30 cellular contexts compared by ENCODE assay signal in the genomic region with DNA sequence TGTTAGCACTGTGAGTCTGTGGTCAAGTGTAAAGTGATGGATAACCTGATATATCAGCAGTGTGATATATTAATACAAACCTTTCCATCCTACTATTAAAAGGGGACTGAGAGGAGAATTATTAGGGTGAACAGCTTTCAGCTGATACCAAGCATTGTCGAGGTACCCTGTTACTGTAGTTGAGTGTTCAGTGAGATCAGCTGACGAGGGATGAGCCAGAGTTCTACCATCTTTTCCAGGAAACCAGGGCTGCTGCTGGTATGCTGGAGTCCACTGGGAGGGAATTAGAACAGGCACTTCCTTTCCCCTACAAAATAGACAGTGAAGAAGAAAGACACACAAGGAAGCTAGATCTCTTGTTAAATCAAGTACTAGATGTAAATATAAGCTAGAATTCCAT. TPM values are rescaled to one million over a fixed set of nuclear protein-coding genes. Genes with fewer than 3 reads are reported as not detected.
DNase-seq lines count a peak whose midpoint lies in the region; TF ChIP-seq lines count a peak whose summit lies in the region.
"Had no signal": no experiment of that assay in that cellular context is flagged by ENCODE, and none has a peak within 500 bp of the region (broad histone marks: within the 10 kb centered on the region; RNA-seq: fewer than 3 reads in every experiment).

No MANE protein-coding gene starts in this region.

- H3K36me3 Mint-ChIP-seq in activated CD4-positive, alpha-beta memory T cell treated with anti-CD3 and anti-CD28 coated beads for 36 hours: peaks cover 4% of the 10 kb centered on the region
- peaks cover 65% of the 10 kb centered on the region for H3K36me3 Mint-ChIP-seq in activated CD4-positive, alpha-beta memory T cell treated with anti-CD3 and anti-CD28 coated beads, Interleukin-2, amount 10 ng/mL, durations not matched to agents 7 days and 5 days (ENCODE audit: low read depth)
- H3K36me3 Mint-ChIP-seq in CD8-positive, alpha-beta memory T cell: peaks cover 0 to 10% (median 5%) of the 10 kb centered on the region in 3 donors
- peaks cover 8% of the 10 kb centered on the region for H3K36me3 Mint-ChIP-seq in activated naive CD8-positive, alpha-beta T cell treated with anti-CD3 and anti-CD28 coated beads for 36 hours

- H3K9me3 Mint-ChIP-seq in activated CD4-positive, alpha-beta memory T cell treated with anti-CD3 and anti-CD28 coated beads for 36 hours: no peaks in the 10 kb centered on the region
- H3K9me3 Mint-ChIP-seq in activated CD4-positive, alpha-beta memory T cell treated with anti-CD3 and anti-CD28 coated beads, Interleukin-2, amount 10 ng/mL, durations not matched to agents 7 days and 5 days: peaks cover 5% of the 10 kb centered on the region
- H3K9me3 Mint-ChIP-seq in CD8-positive, alpha-beta memory T cell: no peaks in the 10 kb centered on the region
- peaks cover 4% of the 10 kb centered on the region for H3K9me3 Mint-ChIP-seq in activated naive CD8-positive, alpha-beta T cell treated with anti-CD3 and anti-CD28 coated beads for 36 hours
- H3K9me3 Mint-ChIP-seq: CD4-positive, alpha-beta T cell; IgD-negative memory B cell had no signal

- H3K4me3 Mint-ChIP-seq in activated CD4-positive, alpha-beta memory T cell treated with anti-CD3 and anti-CD28 coated beads for 36 hours: no peak overlapping the region
- H3K4me3 Mint-ChIP-seq in activated CD4-positive, alpha-beta memory T cell treated with anti-CD3 and anti-CD28 coated beads, Interleukin-2, amount 10 ng/mL, durations not matched to agents 7 days and 5 days: no peak overlapping the region
- H3K4me3 Mint-ChIP-seq in CD8-positive, alpha-beta memory T cell: peak overlapping the region; percentile 55 to 98 (median 94)
- no peak overlapping the region for H3K4me3 Mint-ChIP-seq in activated naive CD8-positive, alpha-beta T cell treated with anti-CD3 and anti-CD28 coated beads for 36 hours
- H3K4me3 Mint-ChIP-seq: CD4-positive, alpha-beta T cell had no signal

- H3K4me1 ChIP-seq in CD8-positive, alpha-beta memory T cell (ENCODE audit: insufficient read depth, low read length): peaks cover 24% of the 10 kb centered on the region
- H3K4me1 ChIP-seq in mononuclear cell (ENCODE audit: insufficient read depth, low read length): peaks cover 60% of the 10 kb centered on the region
- H3K4me1 ChIP-seq in right atrium auricular region: no peaks in the 10 kb centered on the region
- H3K4me1 ChIP-seq: A549, SJCRH30, thyroid gland, vagina had no signal

- peaks cover 72% of the 10 kb centered on the region for H3K4me1 Mint-ChIP-seq in activated CD4-positive, alpha-beta memory T cell treated with anti-CD3 and anti-CD28 coated beads for 36 hours (ENCODE audit: low read depth)
- peaks cover 80% of the 10 kb centered on the region for H3K4me1 Mint-ChIP-seq in activated CD4-positive, alpha-beta memory T cell treated with anti-CD3 and anti-CD28 coated beads, Interleukin-2, amount 10 ng/mL, durations not matched to agents 7 days and 5 days
- peaks cover 55 to 91% (median 89%) of the 10 kb centered on the region in 3 donors for H3K4me1 Mint-ChIP-seq in CD8-positive, alpha-beta memory T cell
- peaks cover 52% of the 10 kb centered on the region for H3K4me1 Mint-ChIP-seq in activated naive CD8-positive, alpha-beta T cell treated with anti-CD3 and anti-CD28 coated beads for 36 hours

- POLR2A ChIA-PET in activated CD4-positive, alpha-beta memory T cell treated with anti-CD3 and anti-CD28 coated beads for 36 hours (lab: Charles Lee): interaction anchor here (0.5 kb wide), 1 partner anchor 815 kb away, joined by 3 read pairs; no protein-coding TSS in a partner anchor
- POLR2A ChIA-PET in activated CD4-positive, alpha-beta memory T cell treated with anti-CD3 and anti-CD28 coated beads, Interleukin-2, amount 10 ng/mL, durations not matched to agents 7 days and 5 days (lab: Charles Lee): interaction anchor here (1.5 to 1.6 kb wide), 2 partner anchors 65 to 67 kb away, joined by 3 to 4 read pairs; no protein-coding TSS in a partner anchor
- POLR2A ChIA-PET in CD8-positive, alpha-beta memory T cell (lab: Charles Lee): interaction anchor here (1.1 kb wide), 1 partner anchor 56 kb away, joined by 3 read pairs; no protein-coding TSS in a partner anchor
- POLR2A ChIA-PET in RWPE1 (lab: Yijun Ruan, JAX; ENCODE audit: low non-redundant PET): no interaction called here

- H3K27ac ChIP-seq in CD8-positive, alpha-beta memory T cell (ENCODE audit: low read depth, low read length): no peak overlapping the region
- H3K27ac ChIP-seq in right atrium auricular region: no peak overlapping the region
- H3K27ac ChIP-seq in RWPE1: no peak overlapping the region
- H3K27ac ChIP-seq: A549, SJCRH30, thyroid gland, vagina had no signal

- no peak for DNase-seq in activated CD4-positive, alpha-beta memory T cell treated with anti-CD3 and anti-CD28 coated beads for 36 hours
- no peak for DNase-seq in activated CD4-positive, alpha-beta memory T cell treated with anti-CD3 and anti-CD28 coated beads, Interleukin-2, amount 10 ng/mL, durations not matched to agents 7 days and 5 days
- DNase-seq in CD8-positive, alpha-beta memory T cell: no peak
- DNase-seq in activated naive CD8-positive, alpha-beta T cell treated with anti-CD3 and anti-CD28 coated beads for 36 hours: no peak
- DNase-seq in right atrium auricular region (ENCODE audit: low spot score): no peak
- DNase-seq in cerebellar cortex (ENCODE audit: low spot score): no peak
- DNase-seq in RWPE1 (ENCODE audit: low spot score): no peak
- DNase-seq: activated CD8-positive, alpha-beta memory T cell treated with anti-CD3 and anti-CD28 coated beads for 24 hours; CD4-positive, alpha-beta T cell; DMS153; glutamatergic neuron; mesendoderm; NCI-H1092; NCI-H1694 treated with DMSO at 0.1 percent for 48 hours; NCI-H446 treated with DMSO at 0.1 percent for 48 hours; SJCRH30; stimulated activated CD4-positive, alpha-beta T cell treated with anti-CD3 and anti-CD28 coated beads, Interleukin-1b, Interleukin-23, amount 100 ng/mL, for 48 hours; thyroid gland had no signal

- no peak for TF ChIP-seq CTCF in right atrium auricular region (IDR thresholded peaks at IDR 0.05)
- TF ChIP-seq CTCF in RWPE1 (conservative IDR thresholded peaks at IDR 0.05; ENCODE audit: low read depth): no peak

- intact Hi-C loops in activated CD4-positive, alpha-beta memory T cell treated with anti-CD3 and anti-CD28 coated beads for 36 hours (cut with micrococcal nuclease): no loop called here

- CTCF ChIA-PET in activated CD4-positive, alpha-beta memory T cell treated with anti-CD3 and anti-CD28 coated beads for 36 hours (lab: Charles Lee): interaction anchor here (2.6 kb wide), 1 partner anchor 20 kb away, joined by 13 read pairs; no protein-coding TSS in a partner anchor
- CTCF ChIA-PET in activated CD4-positive, alpha-beta memory T cell treated with anti-CD3 and anti-CD28 coated beads, Interleukin-2, amount 10 ng/mL, durations not matched to agents 7 days and 5 days (lab: Charles Lee): interaction anchor here (1.2 to 1.4 kb wide), 2 partner anchors 172 to 183 kb away, joined by 3 read pairs; no protein-coding TSS in a partner anchor
- CTCF ChIA-PET in CD8-positive, alpha-beta memory T cell (lab: Charles Lee): interaction anchor here (1.2 kb wide), 1 partner anchor 19 kb away, joined by 3 read pairs; no protein-coding TSS in a partner anchor
- CTCF ChIA-PET in RWPE1 (lab: Yijun Ruan, JAX): interaction anchor here (0.6 to 0.9 kb wide), 3 partner anchors 12 to 481 kb away, joined by 3 to 4 read pairs (median 3); no protein-coding TSS in a partner anchor

- no peaks in the 10 kb centered on the region for H3K9me3 ChIP-seq in CD8-positive, alpha-beta memory T cell (ENCODE audit: low read length)
- H3K9me3 ChIP-seq in mononuclear cell (ENCODE audit: low read depth, low read length): no peaks in the 10 kb centered on the region
- no peaks in the 10 kb centered on the region for H3K9me3 ChIP-seq in right atrium auricular region
- H3K9me3 ChIP-seq: A549, SJCRH30, thyroid gland, vagina had no signal

- H3K27me3 ChIP-seq in CD8-positive, alpha-beta memory T cell (ENCODE audit: insufficient read depth, low read length, poor library complexity, severe bottlenecking): no peaks in the 10 kb centered on the region
- H3K27me3 ChIP-seq in mononuclear cell (ENCODE audit: insufficient read depth, low read length) (no peaks in the 10 kb centered on the region), right atrium auricular region (no peaks in the 10 kb centered on the region)
- H3K27me3 ChIP-seq: SJCRH30, thyroid gland, vagina had no signal

- H3K4me3 ChIP-seq in CD8-positive, alpha-beta memory T cell (ENCODE audit: low read length): no peak overlapping the region
- H3K4me3 ChIP-seq in mononuclear cell (ENCODE audit: low read length) (peak overlapping the region; percentile 22), right atrium auricular region (no peak overlapping the region)
- H3K4me3 ChIP-seq: A549, GM12878, SJCRH30, smooth muscle cell, thyroid gland, vagina had no signal

- peaks cover 6% of the 10 kb centered on the region for H3K27me3 Mint-ChIP-seq in activated CD4-positive, alpha-beta memory T cell treated with anti-CD3 and anti-CD28 coated beads for 36 hours
- H3K27me3 Mint-ChIP-seq in activated CD4-positive, alpha-beta memory T cell treated with anti-CD3 and anti-CD28 coated beads, Interleukin-2, amount 10 ng/mL, durations not matched to agents 7 days and 5 days: peaks cover 14% of the 10 kb centered on the region
- peaks cover 0 to 1% of the 10 kb centered on the region in 2 donors for H3K27me3 Mint-ChIP-seq in CD8-positive, alpha-beta memory T cell
- no peaks in the 10 kb centered on the region for H3K27me3 Mint-ChIP-seq in activated naive CD8-positive, alpha-beta T cell treated with anti-CD3 and anti-CD28 coated beads for 36 hours
- H3K27me3 Mint-ChIP-seq: CD4-positive, alpha-beta T cell had no signal

- H3K36me3 ChIP-seq in CD8-positive, alpha-beta memory T cell (ENCODE audit: insufficient read depth, low read length): no peaks in the 10 kb centered on the region
- H3K36me3 ChIP-seq in right atrium auricular region: no peaks in the 10 kb centered on the region
- H3K36me3 ChIP-seq: SJCRH30, thyroid gland, vagina had no signal

- peak overlapping the region; percentile 52 for H3K27ac Mint-ChIP-seq in activated CD4-positive, alpha-beta memory T cell treated with anti-CD3 and anti-CD28 coated beads for 36 hours
- H3K27ac Mint-ChIP-seq in activated CD4-positive, alpha-beta memory T cell treated with anti-CD3 and anti-CD28 coated beads, Interleukin-2, amount 10 ng/mL, durations not matched to agents 7 days and 5 days: no peak overlapping the region
- H3K27ac Mint-ChIP-seq in CD8-positive, alpha-beta memory T cell: peak overlapping the region in 7 of 8 donors; percentile 43 to 100 (median 89)
- peak overlapping the region; percentile 76 for H3K27ac Mint-ChIP-seq in activated naive CD8-positive, alpha-beta T cell treated with anti-CD3 and anti-CD28 coated beads for 36 hours
- H3K27ac Mint-ChIP-seq: CD4-positive, alpha-beta T cell had no signal

RNA-seq across cellular contexts. Expression of a gene that starts 0.4 kb away (rescaled TPM):
- 10 to 100 TPM in 1 of 2 experiments, 1 to 10 TPM in 1; 9.0 to 10.6 TPM for total RNA-seq in activated CD4-positive, alpha-beta memory T cell treated with anti-CD3 and anti-CD28 coated beads for 36 hours
- total RNA-seq in activated CD4-positive, alpha-beta memory T cell treated with anti-CD3 and anti-CD28 coated beads, Interleukin-2, amount 10 ng/mL, durations not matched to agents 7 days and 5 days: 1 to 10 TPM; 7.2 to 9.6 TPM
- 1 to 10 TPM; 4.1 to 4.9 TPM for total RNA-seq in CD8-positive, alpha-beta memory T cell
- 14.2 TPM for polyA plus RNA-seq in CD8-positive, alpha-beta memory T cell
- total RNA-seq in activated naive CD8-positive, alpha-beta T cell treated with anti-CD3 and anti-CD28 coated beads for 36 hours: 1 to 10 TPM; 5.3 to 5.5 TPM
- total RNA-seq in mononuclear cell (33.5 TPM), right atrium auricular region (1 to 10 TPM in 1 of 2 donors, under 1 TPM in 1; 0.30 to 1.4 TPM)
- total RNA-seq: astrocyte, fibroblast of villous mesenchyme, H1, RPMI7951, SJCRH30, smooth muscle cell had no signal
- polyA plus RNA-seq: H1, smooth muscle cell had no signal

RNA-seq across cellular contexts. Expression of a gene that starts 49.7 kb away (rescaled TPM):
- total RNA-seq in activated CD4-positive, alpha-beta memory T cell treated with anti-CD3 and anti-CD28 coated beads for 36 hours: under 1 TPM in 1 of 2 experiments, not detected in 1; 0.10 TPM
- under 1 TPM; 0.10 to 0.15 TPM for total RNA-seq in activated CD4-positive, alpha-beta memory T cell treated with anti-CD3 and anti-CD28 coated beads, Interleukin-2, amount 10 ng/mL, durations not matched to agents 7 days and 5 days
- total RNA-seq in CD8-positive, alpha-beta memory T cell: not detected
- polyA plus RNA-seq in CD8-positive, alpha-beta memory T cell: not detected
- total RNA-seq in activated naive CD8-positive, alpha-beta T cell treated with anti-CD3 and anti-CD28 coated beads for 36 hours: not detected
- total RNA-seq in mononuclear cell (under 0.01 TPM), right atrium auricular region (not detected)
- total RNA-seq: cardiac septum; CD4-positive, alpha-beta T cell; fibroblast of villous mesenchyme; H1; left lobe of liver; RPMI7951; smooth muscle cell; thyroid gland; vagina had no signal
- polyA plus RNA-seq: A549, GM12878, H1, IgD-negative memory B cell, smooth muscle cell had no signal

Comparison
In these comparisons a context has a peak if more than half of its experiments do, and no peak if none do; other contexts are left out.
1. H3K4me3 Mint-ChIP-seq: peak in CD8-positive, alpha-beta memory T cell (7 of 7); none in activated CD4-positive, alpha-beta memory T cell treated with anti-CD3 and anti-CD28 coated beads for 36 hours (single experiment), activated CD4-positive, alpha-beta memory T cell treated with anti-CD3 and anti-CD28 coated beads, Interleukin-2, amount 10 ng/mL, durations not matched to agents 7 days and 5 days (single experiment) and activated naive CD8-positive, alpha-beta T cell treated with anti-CD3 and anti-CD28 coated beads for 36 hours (single experiment).